Comparison of ENCODE assay signal across 20 cellular contexts in genomic region chrX:114097866-114098265, GRCh38.
"Had no signal": no experiment of that assay in that cellular context is flagged by ENCODE, and none has a peak within 500 bp of the region (broad histone marks: within the 10 kb centered on the region; RNA-seq: fewer than 3 reads in every experiment).

No MANE protein-coding gene starts in this region.

- H3K4me1 ChIP-seq: left ventricle myocardium inferior, right atrium auricular region, right lobe of liver, tibial nerve, upper lobe of left lung, vagina had no signal

- H3K4me2 ChIP-seq: hepatocyte had no signal

- H2AFZ ChIP-seq: hepatocyte had no signal

- H3K4me3 ChIP-seq: hepatocyte, left ventricle myocardium inferior, lung, mucosa of descending colon, ovary, right atrium auricular region, right lobe of liver, tibial nerve, upper lobe of left lung, vagina had no signal

- H3K27ac ChIP-seq: hepatocyte, left ventricle myocardium inferior, ovary, right atrium auricular region, right lobe of liver, tibial nerve, upper lobe of left lung, vagina had no signal

- H3K9me3 ChIP-seq: left ventricle myocardium inferior, mucosa of descending colon, ovary, right atrium auricular region, right lobe of liver, tibial nerve, upper lobe of left lung, vagina had no signal

- H3K27me3 ChIP-seq: hepatocyte, ovary, right atrium auricular region, right lobe of liver, upper lobe of left lung, vagina had no signal

- DNase-seq: islet precursor cell; left ventricle myocardium inferior; midbrain; mucosa of descending colon; naive thymus-derived CD4-positive, alpha-beta T cell; ovary; right lobe of liver; stimulated activated CD4-positive, alpha-beta T cell treated with anti-CD3 and anti-CD28 coated beads, Interleukin-12 subunit alpha, Interleukin-12 subunit beta, amount 100 ng/mL, for 4 hours; stimulated activated CD4-positive, alpha-beta T cell treated with anti-CD3 and anti-CD28 coated beads, Interleukin-15, amount 100 ng/mL, for 24 hours; stimulated activated CD4-positive, alpha-beta T cell treated with anti-CD3 and anti-CD28 coated beads, Interleukin-2, amount 100 ng/mL, for 24 hours; stimulated activated CD4-positive, alpha-beta T cell treated with anti-CD3 and anti-CD28 coated beads, Interleukin-4, amount 100 ng/mL, for 1 hour; stimulated activated naive CD4-positive, alpha-beta T cell; upper lobe of left lung had no signal

- H3K36me3 ChIP-seq: left ventricle myocardium inferior, ovary, right atrium auricular region, right lobe of liver, tibial nerve, upper lobe of left lung, vagina had no signal

- H3K79me2 ChIP-seq: hepatocyte had no signal

- ATAC-seq: mucosa of descending colon; naive thymus-derived CD4-positive, alpha-beta T cell; natural killer cell treated with Interleukin-12 subunit alpha and Interleukin-12 subunit beta and Interleukin-15 and Interleukin-18, amount 100 ng/mL, for 72 hours; right lobe of liver; stimulated activated effector memory CD8-positive, alpha-beta T cell treated with anti-CD3 and anti-CD28 coated beads, Interleukin-12 subunit alpha, Interleukin-12 subunit beta, amount 100 ng/mL, for 72 hours had no signal
